In the genomic region with DNA sequence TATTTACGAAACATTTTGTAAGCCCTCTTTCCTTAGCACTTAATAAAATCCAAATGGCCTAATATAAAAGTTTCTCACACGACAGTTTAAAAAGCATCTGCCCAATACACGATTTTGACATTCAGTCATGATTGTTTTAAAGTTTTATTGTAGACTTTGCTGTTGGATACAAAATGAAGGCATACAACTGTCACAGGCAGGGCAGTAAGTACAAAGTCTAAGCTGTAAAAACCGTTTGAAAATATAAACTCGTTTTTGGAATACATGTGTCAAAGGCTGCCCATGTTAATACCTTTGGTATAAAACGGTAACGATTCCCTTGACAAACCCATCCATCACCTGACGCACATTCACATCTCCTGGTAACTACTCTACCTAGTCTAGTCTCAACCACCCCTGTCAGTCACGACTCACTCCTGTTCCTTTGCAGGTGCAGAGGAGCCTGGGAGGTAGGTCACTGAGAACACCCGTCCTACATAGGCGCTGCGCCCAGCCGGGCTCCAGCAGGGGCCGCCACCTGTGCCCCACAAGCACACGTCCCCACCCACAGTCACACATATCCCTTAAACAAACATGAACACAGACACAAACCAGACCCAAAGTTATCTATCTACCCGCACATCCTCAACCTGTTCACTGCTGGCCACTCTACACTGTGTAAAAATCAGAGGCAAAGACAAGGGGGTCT, we compare ENCODE assay signal across 16 cellular contexts. TPM values are rescaled to one million over a fixed set of nuclear protein-coding genes. Genes with fewer than 3 reads are reported as not detected.
DNase-seq lines count a peak whose midpoint lies in the region; ATAC-seq and TF ChIP-seq lines count a peak whose summit lies in the region.
"Had no signal": no experiment of that assay in that cellular context is flagged by ENCODE, and none has a peak within 500 bp of the region (broad histone marks: within the 10 kb centered on the region; RNA-seq: fewer than 3 reads in every experiment).

No MANE protein-coding gene starts in this region.

- H3K27me3 ChIP-seq in gastroesophageal sphincter (no peaks in the 10 kb centered on the region), transverse colon (no peaks in the 10 kb centered on the region)
- H3K27me3 ChIP-seq: stomach had no signal

- 23 to 61% methylated on average over 5 to 8 of the region's 16 CpGs for WGBS in gastroesophageal sphincter (ENCODE audit: low coverage in 1 of 2), 2 donors
- 26 to 43% methylated on average over 5 to 16 of the region's 16 CpGs for WGBS in transverse colon (ENCODE audit: low coverage in 1 of 2), 2 donors

- TF ChIP-seq EP300 in gastroesophageal sphincter (IDR thresholded peaks at IDR 0.05): no peak
- TF ChIP-seq EP300 in transverse colon (IDR thresholded peaks at IDR 0.05; ENCODE audit: low read depth): no peak

- H3K27ac ChIP-seq in gastroesophageal sphincter: peak overlapping the region in 3 of 4 donors; percentile 55 to 75 (median 57)
- peak overlapping the region; percentile 58 to 79 (median 72) for H3K27ac ChIP-seq in transverse colon
- H3K27ac ChIP-seq: lower lobe of right lung had no signal

- TF ChIP-seq CTCF in gastroesophageal sphincter (IDR thresholded peaks at IDR 0.05): peak in 1 of 4 experiments; percentile 46
- peak in 2 of 5 experiments; percentile 14 to 23 for TF ChIP-seq CTCF in transverse colon (IDR thresholded peaks at IDR 0.05)

- POLR2A ChIA-PET in activated naive CD8-positive, alpha-beta T cell treated with anti-CD3 and anti-CD28 coated beads, Interleukin-2, amount 10 ng/mL, durations not matched to agents 7 days and 5 days (lab: Charles Lee): no interaction called here

- intact Hi-C loops in transverse colon (cut with DNase I; ENCODE audit: low total_unique reads): no loop called here

- H3K4me1 Mint-ChIP-seq in activated naive CD8-positive, alpha-beta T cell treated with anti-CD3 and anti-CD28 coated beads, Interleukin-2, amount 10 ng/mL, durations not matched to agents 7 days and 5 days: no peaks in the 10 kb centered on the region
- H3K4me1 Mint-ChIP-seq in activated naive CD8-positive, alpha-beta T cell treated with anti-CD3 and anti-CD28 coated beads for 36 hours: no peaks in the 10 kb centered on the region
- H3K4me1 Mint-ChIP-seq in T-helper 17 cell: peaks cover 7% of the 10 kb centered on the region

- H3K36me3 ChIP-seq in gastroesophageal sphincter (peaks cover 0 to 83% of the 10 kb centered on the region in 2 donors), transverse colon (peaks cover 0 to 19% (median 8%) of the 10 kb centered on the region in 4 donors)

- H3K9me3 ChIP-seq in T-helper 17 cell (ENCODE audit: control insufficient read depth, low read length, poor library complexity, severe bottlenecking): no peaks in the 10 kb centered on the region
- H3K9me3 ChIP-seq in gastroesophageal sphincter: no peaks in the 10 kb centered on the region
- H3K9me3 ChIP-seq in transverse colon: no peaks in the 10 kb centered on the region
- H3K9me3 ChIP-seq: lower lobe of right lung, stomach had no signal

- peak; percentile 36 for ATAC-seq in activated naive CD8-positive, alpha-beta T cell treated with anti-CD3 and anti-CD28 coated beads, Interleukin-2, amount 10 ng/mL, durations not matched to agents 7 days and 5 days (ENCODE audit: low read depth)
- ATAC-seq in T-helper 17 cell (no peak), gastroesophageal sphincter (peak; percentile 37), GM21528 (IDR thresholded peaks at IDR 0.05; ENCODE audit: low FRiP score, unreplicated experiment) (no peak), GM21360 (IDR thresholded peaks at IDR 0.05; ENCODE audit: unreplicated experiment) (no peak), HG02973 (IDR thresholded peaks at IDR 0.05; ENCODE audit: unreplicated experiment) (no peak)

- no peaks in the 10 kb centered on the region for H3K9me3 Mint-ChIP-seq in activated naive CD8-positive, alpha-beta T cell treated with anti-CD3 and anti-CD28 coated beads, Interleukin-2, amount 10 ng/mL, durations not matched to agents 7 days and 5 days
- H3K9me3 Mint-ChIP-seq in activated naive CD8-positive, alpha-beta T cell treated with anti-CD3 and anti-CD28 coated beads for 36 hours: no peaks in the 10 kb centered on the region

- H3K4me3 Mint-ChIP-seq in activated naive CD8-positive, alpha-beta T cell treated with anti-CD3 and anti-CD28 coated beads, Interleukin-2, amount 10 ng/mL, durations not matched to agents 7 days and 5 days: no peak overlapping the region
- H3K4me3 Mint-ChIP-seq in activated naive CD8-positive, alpha-beta T cell treated with anti-CD3 and anti-CD28 coated beads for 36 hours: no peak overlapping the region
- no peak overlapping the region for H3K4me3 Mint-ChIP-seq in T-helper 17 cell

- no peaks in the 10 kb centered on the region for H3K27me3 Mint-ChIP-seq in activated naive CD8-positive, alpha-beta T cell treated with anti-CD3 and anti-CD28 coated beads, Interleukin-2, amount 10 ng/mL, durations not matched to agents 7 days and 5 days
- H3K27me3 Mint-ChIP-seq in activated naive CD8-positive, alpha-beta T cell treated with anti-CD3 and anti-CD28 coated beads for 36 hours: no peaks in the 10 kb centered on the region
- no peaks in the 10 kb centered on the region for H3K27me3 Mint-ChIP-seq in T-helper 17 cell

- TF ChIP-seq POLR2A in gastroesophageal sphincter (IDR thresholded peaks at IDR 0.05) (no peak), transverse colon (IDR thresholded peaks at IDR 0.05) (no peak)

- H3K4me1 ChIP-seq in gastroesophageal sphincter (peaks cover 0 to 42% (median 8%) of the 10 kb centered on the region in 3 donors), transverse colon (peaks cover 37 to 74% (median 53%) of the 10 kb centered on the region in 4 donors)

- no peak for DNase-seq in activated naive CD8-positive, alpha-beta T cell treated with anti-CD3 and anti-CD28 coated beads, Interleukin-2, amount 10 ng/mL, durations not matched to agents 7 days and 5 days
- DNase-seq in activated naive CD8-positive, alpha-beta T cell treated with anti-CD3 and anti-CD28 coated beads for 36 hours: no peak
- DNase-seq in T-helper 17 cell (no peak), transverse colon (peak; percentile 62)
- DNase-seq: activated CD4-positive, alpha-beta T cell treated with anti-CD3 and anti-CD28 coated beads for 48 hours; activated T-cell treated with anti-CD3 and anti-CD28 coated beads, Interleukin-2, amount 50 U/mL, for 48 hours; cortex of kidney; lower lobe of right lung; NCI-H1092; NCI-H2227 treated with DMSO at 0.1 percent for 48 hours; stomach; T-helper 1 cell had no signal

- peaks cover 11% of the 10 kb centered on the region for H3K36me3 Mint-ChIP-seq in activated naive CD8-positive, alpha-beta T cell treated with anti-CD3 and anti-CD28 coated beads, Interleukin-2, amount 10 ng/mL, durations not matched to agents 7 days and 5 days
- H3K36me3 Mint-ChIP-seq in activated naive CD8-positive, alpha-beta T cell treated with anti-CD3 and anti-CD28 coated beads for 36 hours: peaks cover 2% of the 10 kb centered on the region
- peaks cover 12% of the 10 kb centered on the region for H3K36me3 Mint-ChIP-seq in T-helper 17 cell (ENCODE audit: low read depth)

- H3K4me3 ChIP-seq in gastroesophageal sphincter (no peak overlapping the region), transverse colon (no peak overlapping the region)
- H3K4me3 ChIP-seq: lower lobe of right lung, stomach had no signal

- H3K27ac Mint-ChIP-seq in activated naive CD8-positive, alpha-beta T cell treated with anti-CD3 and anti-CD28 coated beads, Interleukin-2, amount 10 ng/mL, durations not matched to agents 7 days and 5 days: no peak overlapping the region
- H3K27ac Mint-ChIP-seq in activated naive CD8-positive, alpha-beta T cell treated with anti-CD3 and anti-CD28 coated beads for 36 hours: no peak overlapping the region
- H3K27ac Mint-ChIP-seq in T-helper 17 cell: peak overlapping the region; percentile 56

- in situ Hi-C loops in transverse colon (cut with MboI; ENCODE audit: low pct_ligation_motif_present in 1 of 4, low pct_unique_long_range_greater_than_20kb in 1 of 4, low sequenced_read_pairs in 3 of 4): no loop called here

RNA-seq across cellular contexts. Expression of a gene that starts 27.1 kb away (rescaled TPM):
- 10 to 100 TPM; 34.8 to 39.8 TPM for total RNA-seq in activated naive CD8-positive, alpha-beta T cell treated with anti-CD3 and anti-CD28 coated beads, Interleukin-2, amount 10 ng/mL, durations not matched to agents 7 days and 5 days
- 10 to 100 TPM; 47.6 to 48.9 TPM for total RNA-seq in activated naive CD8-positive, alpha-beta T cell treated with anti-CD3 and anti-CD28 coated beads for 36 hours
- total RNA-seq in T-helper 17 cell (10 to 100 TPM; 19.5 to 35.2 TPM), gastroesophageal sphincter (100 to 1,000 TPM in 1 of 4 donors, 10 to 100 TPM in 3; 76.8 to 104 (median 94.5) TPM), transverse colon (100 to 1,000 TPM in 1 of 4 donors, 10 to 100 TPM in 3; 67.2 to 126 (median 79.5) TPM)

RNA-seq across cellular contexts. Expression of a gene that starts 27.4 kb away (rescaled TPM):
- total RNA-seq in activated naive CD8-positive, alpha-beta T cell treated with anti-CD3 and anti-CD28 coated beads, Interleukin-2, amount 10 ng/mL, durations not matched to agents 7 days and 5 days: 10 to 100 TPM; 40.0 to 41.7 TPM
- 10 to 100 TPM; 23.4 to 23.5 TPM for total RNA-seq in activated naive CD8-positive, alpha-beta T cell treated with anti-CD3 and anti-CD28 coated beads for 36 hours
- total RNA-seq in T-helper 17 cell (10 to 100 TPM; 26.9 to 32.9 TPM), gastroesophageal sphincter (10 to 100 TPM; 45.2 to 63.6 (median 62.8) TPM), transverse colon (10 to 100 TPM; 34.4 to 73.0 (median 71.6) TPM)

Comparison
In these comparisons a context has a peak if more than half of its experiments do, and no peak if none do; other contexts are left out.
1. ATAC-seq: peak in activated naive CD8-positive, alpha-beta T cell treated with anti-CD3 and anti-CD28 coated beads, Interleukin-2, amount 10 ng/mL, durations not matched to agents 7 days and 5 days (single experiment) and gastroesophageal sphincter (single experiment); none in T-helper 17 cell (single experiment), GM21528 (single experiment), GM21360 (single experiment) and HG02973 (single experiment).